ENCODE assay signal across 1 cellular context in the genomic region with DNA sequence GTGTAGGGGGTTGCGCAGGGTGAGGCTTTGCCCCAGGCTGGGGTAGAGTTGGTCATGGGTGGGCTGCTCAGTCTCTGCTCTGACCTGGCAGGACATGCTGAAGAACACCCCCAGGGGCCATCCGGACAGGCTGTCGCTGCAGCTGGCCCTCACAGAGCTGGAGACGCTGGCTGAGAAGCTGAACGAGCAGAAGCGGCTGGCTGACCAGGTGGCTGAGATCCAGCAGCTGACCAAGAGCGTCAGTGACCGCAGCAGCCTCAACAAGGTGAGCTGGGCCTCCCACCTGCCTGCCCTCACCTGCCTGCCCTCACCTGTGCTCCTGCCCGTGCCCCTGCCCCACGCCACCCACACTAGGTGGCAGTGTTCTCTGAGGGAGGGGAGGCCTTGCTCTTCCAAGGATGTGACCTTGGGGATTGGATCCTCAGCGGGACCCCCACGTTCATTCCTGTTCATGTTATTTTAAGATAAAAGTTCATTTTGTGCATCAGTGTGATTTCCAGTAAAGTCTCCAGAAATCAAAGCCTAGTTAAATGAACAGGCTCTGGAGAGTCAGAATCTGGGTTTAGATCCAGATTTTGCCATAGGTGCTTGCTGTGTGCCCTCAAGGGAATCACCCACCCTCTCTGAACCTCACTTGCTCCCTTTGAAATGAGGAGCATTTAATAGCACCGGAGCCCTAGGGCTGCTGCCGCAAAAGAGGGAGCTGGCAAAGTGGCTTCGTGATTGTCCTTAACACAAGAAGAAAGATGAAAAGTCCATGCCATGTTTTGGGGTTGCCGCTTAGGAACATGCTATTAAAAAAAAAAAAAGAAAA.
TF ChIP-seq lines count a peak whose summit lies in the region.

No MANE protein-coding gene starts in this region.

TF ChIP-seq in H1, 55 proteins besides CTCF, POLR2A, EP300 and RAD21:
- TF ChIP-seq JUN (IDR thresholded peaks at IDR 0.05; ENCODE audit: low read depth, low read length): no peak
- TF ChIP-seq YY1 (IDR thresholded peaks at IDR 0.05; ENCODE audit: low read depth, low read length): no peak
- no peak for TF ChIP-seq SAP30 (IDR thresholded peaks at IDR 0.05; ENCODE audit: insufficient read depth, insufficient replicate concordance, low read length)
